Comparison of ENCODE assay signal across 23 cellular contexts in genomic region chrX:40530471-40530870, GRCh38.
"Had no signal": no experiment of that assay in that cellular context is flagged by ENCODE, and none has a peak within 500 bp of the region (broad histone marks: within the 10 kb centered on the region; RNA-seq: fewer than 3 reads in every experiment).

No MANE protein-coding gene starts in this region.

- ATAC-seq: activated CD4-positive, alpha-beta T cell treated with anti-CD3 and anti-CD28 coated beads for 36 hours; activated CD8-positive, alpha-beta memory T cell treated with anti-CD3 and anti-CD28 coated beads, Interleukin-2, amount 10 ng/mL, durations not matched to agents 7 days and 5 days; activated CD8-positive, alpha-beta T cell treated with anti-CD3 and anti-CD28 coated beads, Interleukin-2, amount 10 ng/mL, durations not matched to agents 7 days and 5 days; activated naive CD8-positive, alpha-beta T cell treated with anti-CD3 and anti-CD28 coated beads, Interleukin-2, amount 50 U/mL, for 24 hours; left ventricle myocardium superior; naive thymus-derived CD4-positive, alpha-beta T cell; right cardiac atrium; stimulated activated effector memory CD8-positive, alpha-beta T cell treated with anti-CD3 and anti-CD28 coated beads, Interleukin-12 subunit alpha, Interleukin-12 subunit beta, amount 100 ng/mL, for 72 hours had no signal

- H3K27me3 ChIP-seq: esophagus squamous epithelium, neural progenitor cell had no signal

- H3K36me3 Mint-ChIP-seq: activated CD8-positive, alpha-beta memory T cell treated with anti-CD3 and anti-CD28 coated beads, Interleukin-2, amount 10 ng/mL, durations not matched to agents 7 days and 5 days; activated naive CD4-positive, alpha-beta T cell treated with anti-CD3 and anti-CD28 coated beads, Interleukin-2, amount 50 U/mL, for 24 hours; naive thymus-derived CD4-positive, alpha-beta T cell; neural progenitor cell; stimulated activated effector memory CD8-positive, alpha-beta T cell treated with anti-CD3 and anti-CD28 coated beads, Interleukin-12 subunit alpha, Interleukin-12 subunit beta, amount 100 ng/mL, for 72 hours had no signal

- H3K36me3 ChIP-seq: esophagus squamous epithelium, neural progenitor cell, thoracic aorta had no signal

- H3K4me3 ChIP-seq: esophagus squamous epithelium, neural progenitor cell, thoracic aorta had no signal

- H3K4me1 Mint-ChIP-seq: activated CD4-positive, alpha-beta T cell treated with anti-CD3 and anti-CD28 coated beads for 36 hours; activated CD8-positive, alpha-beta memory T cell treated with anti-CD3 and anti-CD28 coated beads, Interleukin-2, amount 10 ng/mL, durations not matched to agents 7 days and 5 days; activated naive CD4-positive, alpha-beta T cell treated with anti-CD3 and anti-CD28 coated beads, Interleukin-2, amount 50 U/mL, for 24 hours; central memory CD8-positive, alpha-beta T cell; naive thymus-derived CD4-positive, alpha-beta T cell; stimulated activated effector memory CD8-positive, alpha-beta T cell treated with anti-CD3 and anti-CD28 coated beads, Interleukin-12 subunit alpha, Interleukin-12 subunit beta, amount 100 ng/mL, for 72 hours had no signal

- H3K27me3 Mint-ChIP-seq: activated CD4-positive, alpha-beta T cell treated with anti-CD3 and anti-CD28 coated beads for 36 hours; activated naive CD4-positive, alpha-beta T cell treated with anti-CD3 and anti-CD28 coated beads, Interleukin-2, amount 50 U/mL, for 24 hours; activated naive CD8-positive, alpha-beta T cell treated with anti-CD3 and anti-CD28 coated beads, Interleukin-2, amount 50 U/mL, for 24 hours; stimulated activated naive CD8-positive, alpha-beta T cell treated with anti-CD3 and anti-CD28 coated beads, Interleukin-15, Interleukin-2, amounts not matched to agents 100 ng/mL and 50 ng/mL, for 24 hours had no signal

- DNase-seq: activated CD4-positive, alpha-beta T cell treated with anti-CD3 and anti-CD28 coated beads for 36 hours; activated CD4-positive, CD25-positive, alpha-beta regulatory T cell; activated CD8-positive, alpha-beta memory T cell treated with anti-CD3 and anti-CD28 coated beads, Interleukin-2, amount 10 ng/mL, durations not matched to agents 7 days and 5 days; activated CD8-positive, alpha-beta T cell treated with anti-CD3 and anti-CD28 coated beads, Interleukin-2, amount 10 ng/mL, durations not matched to agents 7 days and 5 days; activated naive CD8-positive, alpha-beta T cell treated with anti-CD3 and anti-CD28 coated beads, Interleukin-2, amount 50 U/mL, for 24 hours; activated T-cell treated with anti-CD3 and anti-CD28 coated beads, Interleukin-2, amount 50 U/mL, for 48 hours; dermis blood vessel endothelial cell; effector CD8-positive, alpha-beta T cell; esophagus squamous epithelium; left ventricle myocardium superior; naive thymus-derived CD4-positive, alpha-beta T cell; occipital lobe; right cardiac atrium; stimulated activated CD4-positive, alpha-beta T cell treated with anti-CD3 and anti-CD28 coated beads, Interleukin-4, amount 100 ng/mL, for 24 hours; trophoblast cell had no signal

- H3K4me3 Mint-ChIP-seq: activated CD4-positive, alpha-beta T cell treated with anti-CD3 and anti-CD28 coated beads for 36 hours; activated CD8-positive, alpha-beta memory T cell treated with anti-CD3 and anti-CD28 coated beads, Interleukin-2, amount 10 ng/mL, durations not matched to agents 7 days and 5 days; activated CD8-positive, alpha-beta T cell treated with anti-CD3 and anti-CD28 coated beads, Interleukin-2, amount 10 ng/mL, durations not matched to agents 7 days and 5 days; activated naive CD4-positive, alpha-beta T cell treated with anti-CD3 and anti-CD28 coated beads, Interleukin-2, amount 50 U/mL, for 24 hours; activated naive CD8-positive, alpha-beta T cell treated with anti-CD3 and anti-CD28 coated beads, Interleukin-2, amount 50 U/mL, for 24 hours; central memory CD8-positive, alpha-beta T cell; naive thymus-derived CD4-positive, alpha-beta T cell; neural progenitor cell; stimulated activated effector memory CD8-positive, alpha-beta T cell treated with anti-CD3 and anti-CD28 coated beads, Interleukin-12 subunit alpha, Interleukin-12 subunit beta, amount 100 ng/mL, for 72 hours; stimulated activated naive CD8-positive, alpha-beta T cell treated with anti-CD3 and anti-CD28 coated beads, Interleukin-15, Interleukin-2, amounts not matched to agents 100 ng/mL and 50 ng/mL, for 24 hours had no signal

- H3K27ac ChIP-seq: epithelial cell of prostate, esophagus squamous epithelium, neural progenitor cell, thoracic aorta had no signal

- H3K9me3 Mint-ChIP-seq: activated naive CD4-positive, alpha-beta T cell treated with anti-CD3 and anti-CD28 coated beads, Interleukin-2, amount 50 U/mL, for 24 hours; activated naive CD8-positive, alpha-beta T cell treated with anti-CD3 and anti-CD28 coated beads, Interleukin-2, amount 50 U/mL, for 24 hours; activated T-helper 2 cell treated with anti-CD3 and anti-CD28 coated beads, Interferon-gamma antibody, Interleukin-2, Interleukin-4, amounts not matched to agents 10 μg/mL and 5 μg/mL and 100 μg/mL, durations not matched to agents 14 hours and 24 hours and 36 hours; central memory CD8-positive, alpha-beta T cell; stimulated activated effector memory CD8-positive, alpha-beta T cell treated with anti-CD3 and anti-CD28 coated beads, Interleukin-12 subunit alpha, Interleukin-12 subunit beta, amount 100 ng/mL, for 72 hours; stimulated activated naive CD8-positive, alpha-beta T cell treated with anti-CD3 and anti-CD28 coated beads, Interleukin-15, Interleukin-2, amounts not matched to agents 100 ng/mL and 50 ng/mL, for 24 hours had no signal

- H3K27ac Mint-ChIP-seq: activated CD4-positive, alpha-beta T cell treated with anti-CD3 and anti-CD28 coated beads for 36 hours; activated CD8-positive, alpha-beta memory T cell treated with anti-CD3 and anti-CD28 coated beads, Interleukin-2, amount 10 ng/mL, durations not matched to agents 7 days and 5 days; activated CD8-positive, alpha-beta T cell treated with anti-CD3 and anti-CD28 coated beads, Interleukin-2, amount 10 ng/mL, durations not matched to agents 7 days and 5 days; activated naive CD4-positive, alpha-beta T cell treated with anti-CD3 and anti-CD28 coated beads, Interleukin-2, amount 50 U/mL, for 24 hours; activated naive CD8-positive, alpha-beta T cell treated with anti-CD3 and anti-CD28 coated beads, Interleukin-2, amount 50 U/mL, for 24 hours; activated T-helper 2 cell treated with anti-CD3 and anti-CD28 coated beads, Interferon-gamma antibody, Interleukin-2, Interleukin-4, amounts not matched to agents 10 μg/mL and 5 μg/mL and 100 μg/mL, durations not matched to agents 14 hours and 24 hours and 36 hours; naive thymus-derived CD4-positive, alpha-beta T cell; stimulated activated effector memory CD8-positive, alpha-beta T cell treated with anti-CD3 and anti-CD28 coated beads, Interleukin-12 subunit alpha, Interleukin-12 subunit beta, amount 100 ng/mL, for 72 hours; stimulated activated naive CD8-positive, alpha-beta T cell treated with anti-CD3 and anti-CD28 coated beads, Interleukin-15, Interleukin-2, amounts not matched to agents 100 ng/mL and 50 ng/mL, for 24 hours had no signal

- H3K9me3 ChIP-seq: esophagus squamous epithelium, thoracic aorta had no signal
